ENCODE assay signal across 25 cellular contexts in the genomic region with DNA sequence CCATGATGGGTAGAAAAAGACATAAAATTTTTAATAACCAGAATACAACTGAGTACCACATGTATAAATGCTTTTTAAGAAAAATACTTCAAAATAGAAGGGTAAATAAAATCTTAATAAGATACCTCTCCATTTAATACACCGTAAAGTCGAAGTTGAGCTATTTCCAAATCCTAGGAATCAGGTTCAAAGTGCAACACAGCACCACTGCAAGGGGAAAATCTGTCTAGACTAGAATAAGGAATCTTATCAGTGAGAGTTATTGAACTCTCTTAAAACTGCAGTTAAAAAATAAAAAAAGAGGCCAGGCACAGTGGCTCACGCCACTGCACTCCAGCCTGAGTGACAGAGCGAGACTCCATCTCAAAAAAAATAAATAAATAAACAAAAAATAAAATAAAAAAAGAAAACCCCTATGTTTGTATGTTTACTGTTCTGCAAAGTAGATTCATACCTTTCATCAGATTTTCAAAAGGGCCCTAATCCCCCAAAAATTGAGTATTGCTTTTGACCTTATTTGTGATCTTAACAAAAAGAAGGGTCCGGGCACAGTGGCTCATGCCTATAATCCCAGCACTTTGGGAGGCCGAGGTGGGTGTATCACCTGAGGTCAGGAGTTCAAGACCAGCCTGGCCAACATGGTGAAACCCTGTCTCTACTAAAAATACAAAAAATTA.
"Had no signal": no experiment of that assay in that cellular context is flagged by ENCODE, and none has a peak within 500 bp of the region (broad histone marks: within the 10 kb centered on the region; RNA-seq: fewer than 3 reads in every experiment).

No MANE protein-coding gene starts in this region.

- DNase-seq: activated CD4-positive, alpha-beta memory T cell treated with anti-CD3 and anti-CD28 coated beads for 36 hours; activated CD4-positive, alpha-beta T cell treated with anti-CD3 and anti-CD28 coated beads for 36 hours; activated CD4-positive, alpha-beta T cell treated with anti-CD3 and anti-CD28 coated beads, Interleukin-2, amount 10 ng/mL, durations not matched to agents 24 days and 14 days; activated CD4-positive, CD25-positive, alpha-beta regulatory T cell; activated CD4-positive, CD25-positive, alpha-beta regulatory T cell treated with anti-CD3 and anti-CD28 coated beads, Interleukin-2, amount 50 U/mL, for 72 hours; activated CD8-positive, alpha-beta memory T cell treated with anti-CD3 and anti-CD28 coated beads, Interleukin-2, amount 10 ng/mL, durations not matched to agents 7 days and 5 days; activated CD8-positive, alpha-beta memory T cell treated with anti-CD3 and anti-CD28 coated beads, Interleukin-2, amount 50 U/mL, for 4 hours; activated CD8-positive, alpha-beta T cell treated with anti-CD3 and anti-CD28 coated beads, Interleukin-2, amount 10 ng/mL, durations not matched to agents 7 days and 5 days; activated gamma-delta T cell; activated naive CD4-positive, alpha-beta T cell; activated naive CD4-positive, alpha-beta T cell treated with anti-CD3 and anti-CD28 coated beads, Interleukin-2, amount 10 ng/mL, durations not matched to agents 7 days and 5 days; activated naive CD8-positive, alpha-beta T cell treated with anti-CD3 and anti-CD28 coated beads, Interleukin-2, amount 10 ng/mL, durations not matched to agents 7 days and 5 days; activated T-cell treated with anti-CD3 and anti-CD28 coated beads, Interleukin-2, amount 50 U/mL, for 1 hour; activated T-cell treated with anti-CD3 and anti-CD28 coated beads, Interleukin-2, amount 50 U/mL, for 72 hours; anterior cingulate cortex; brain microvascular endothelial cell; dorsolateral prefrontal cortex; effector memory CD4-positive, alpha-beta T cell; endodermal cell; foreskin fibroblast; head of caudate nucleus; T-helper 2 cell had no signal

- H3K27me3 ChIP-seq: brain microvascular endothelial cell, dorsolateral prefrontal cortex had no signal

- H3K4me3 ChIP-seq: coronary artery, dorsolateral prefrontal cortex had no signal

- H3K27ac ChIP-seq: brain microvascular endothelial cell, coronary artery had no signal

- H3K36me3 ChIP-seq: brain microvascular endothelial cell had no signal

- ATAC-seq: activated CD4-positive, alpha-beta T cell treated with anti-CD3 and anti-CD28 coated beads for 36 hours; activated CD8-positive, alpha-beta memory T cell treated with anti-CD3 and anti-CD28 coated beads, Interleukin-2, amount 10 ng/mL, durations not matched to agents 7 days and 5 days; activated CD8-positive, alpha-beta T cell treated with anti-CD3 and anti-CD28 coated beads, Interleukin-2, amount 10 ng/mL, durations not matched to agents 7 days and 5 days; activated naive CD4-positive, alpha-beta T cell treated with anti-CD3 and anti-CD28 coated beads, Interleukin-2, amount 50 U/mL, for 72 hours; activated T-cell treated with anti-CD3 and anti-CD28 coated beads, Interleukin-2, amount 50 U/mL, for 72 hours; esophagus mucosa had no signal
